ENCODE assay signal across 7 cellular contexts in genomic region chr5:159456722-159457462, GRCh38.
DNase-seq lines count a peak whose midpoint lies in the region; ATAC-seq, FAIRE-seq and TF ChIP-seq lines count a peak whose summit lies in the region.

No MANE protein-coding gene starts in this region.

- no peak overlapping the region for H3K4me3 Mint-ChIP-seq in activated CD4-positive, alpha-beta T cell treated with anti-CD3 and anti-CD28 coated beads, Interleukin-2, amount 10 ng/mL, durations not matched to agents 7 days and 5 days
- no peak overlapping the region for H3K4me3 Mint-ChIP-seq in naive B cell

- peaks cover 3% of the 10 kb centered on the region for H3K9me3 Mint-ChIP-seq in activated CD4-positive, alpha-beta T cell treated with anti-CD3 and anti-CD28 coated beads, Interleukin-2, amount 10 ng/mL, durations not matched to agents 7 days and 5 days
- peaks cover 0 to 3% (median 0%) of the 10 kb centered on the region in 7 donors for H3K9me3 Mint-ChIP-seq in naive B cell

- FAIRE-seq in GM19239 (lab: Jason Lieb, UNC): peak; percentile 99

- DNase-seq in GM19239 (ENCODE audit: insufficient read length, low spot score): peak; percentile 63
- DNase-seq in activated CD4-positive, alpha-beta T cell treated with anti-CD3 and anti-CD28 coated beads, Interleukin-2, amount 10 ng/mL, durations not matched to agents 7 days and 5 days: peak; percentile 26
- no peak for DNase-seq in naive B cell
- no peak for DNase-seq in effector memory CD4-positive, alpha-beta T cell
- no peak for DNase-seq in foreskin melanocyte

- H3K27me3 ChIP-seq in gastroesophageal sphincter: no peaks in the 10 kb centered on the region
- H3K27me3 ChIP-seq in effector memory CD4-positive, alpha-beta T cell (replicated peaks; ENCODE audit: control insufficient read depth, insufficient read depth, low read length, poor library complexity, severe bottlenecking): no peaks in the 10 kb centered on the region

- H3K4me3 ChIP-seq in gastroesophageal sphincter: no peak overlapping the region
- H3K4me3 ChIP-seq in effector memory CD4-positive, alpha-beta T cell (ENCODE audit: insufficient read depth, low read depth, low read length, poor library complexity, severe bottlenecking): no peak overlapping the region

- no peaks in the 10 kb centered on the region for H3K4me1 ChIP-seq in gastroesophageal sphincter
- no peaks in the 10 kb centered on the region for H3K4me1 ChIP-seq in effector memory CD4-positive, alpha-beta T cell (ENCODE audit: control insufficient read depth, insufficient read depth, low read length, poor library complexity, severe bottlenecking)

- CTCF ChIA-PET in activated CD4-positive, alpha-beta T cell treated with anti-CD3 and anti-CD28 coated beads, Interleukin-2, amount 10 ng/mL, durations not matched to agents 7 days and 5 days (lab: Charles Lee): interaction anchor here (0.7 kb wide), 2 partner anchors 27 to 135 kb away, joined by 3 read pairs; no protein-coding TSS in a partner anchor

- TF ChIP-seq EP300 in gastroesophageal sphincter (IDR thresholded peaks at IDR 0.05): no peak

- no peaks in the 10 kb centered on the region for H3K9me3 ChIP-seq in gastroesophageal sphincter
- H3K9me3 ChIP-seq in effector memory CD4-positive, alpha-beta T cell (ENCODE audit: control insufficient read depth, low read length): no peaks in the 10 kb centered on the region

- H3K27ac Mint-ChIP-seq in activated CD4-positive, alpha-beta T cell treated with anti-CD3 and anti-CD28 coated beads, Interleukin-2, amount 10 ng/mL, durations not matched to agents 7 days and 5 days: no peak overlapping the region
- peak overlapping the region in 1 of 6 donors; percentile 2 for H3K27ac Mint-ChIP-seq in naive B cell

- peaks cover 39% of the 10 kb centered on the region for H3K4me1 Mint-ChIP-seq in activated CD4-positive, alpha-beta T cell treated with anti-CD3 and anti-CD28 coated beads, Interleukin-2, amount 10 ng/mL, durations not matched to agents 7 days and 5 days
- peaks cover 10 to 35% (median 27%) of the 10 kb centered on the region in 3 donors for H3K4me1 Mint-ChIP-seq in naive B cell

- H3K36me3 Mint-ChIP-seq in activated CD4-positive, alpha-beta T cell treated with anti-CD3 and anti-CD28 coated beads, Interleukin-2, amount 10 ng/mL, durations not matched to agents 7 days and 5 days (ENCODE audit: low read depth): no peaks in the 10 kb centered on the region
- no peaks in the 10 kb centered on the region for H3K36me3 Mint-ChIP-seq in naive B cell

- peak; percentile 82 for ATAC-seq in HG03025 (IDR thresholded peaks at IDR 0.05; ENCODE audit: low FRiP score, unreplicated experiment)
- peak; percentile 21 to 36 for ATAC-seq in naive B cell (ENCODE audit: low read depth in 2 of 2)
- no peak for ATAC-seq in gastroesophageal sphincter

- H3K27ac ChIP-seq in gastroesophageal sphincter: no peak overlapping the region
- H3K27ac ChIP-seq in effector memory CD4-positive, alpha-beta T cell (ENCODE audit: insufficient read depth, low read length, poor library complexity, severe bottlenecking): no peak overlapping the region

- TF ChIP-seq CTCF in gastroesophageal sphincter (IDR thresholded peaks at IDR 0.05): no peak

- POLR2A ChIA-PET in activated CD4-positive, alpha-beta T cell treated with anti-CD3 and anti-CD28 coated beads, Interleukin-2, amount 10 ng/mL, durations not matched to agents 7 days and 5 days (lab: Charles Lee): interaction anchor here (0.5 kb wide), 1 partner anchor 44 kb away, joined by 3 read pairs; no protein-coding TSS in a partner anchor

- H3K27me3 Mint-ChIP-seq in activated CD4-positive, alpha-beta T cell treated with anti-CD3 and anti-CD28 coated beads, Interleukin-2, amount 10 ng/mL, durations not matched to agents 7 days and 5 days: peaks cover 71% of the 10 kb centered on the region
- H3K27me3 Mint-ChIP-seq in naive B cell: peaks cover 0 to 20% (median 4%) of the 10 kb centered on the region in 3 donors

- no peak for TF ChIP-seq POLR2A in gastroesophageal sphincter (IDR thresholded peaks at IDR 0.05)

- no peaks in the 10 kb centered on the region for H3K36me3 ChIP-seq in gastroesophageal sphincter
- H3K36me3 ChIP-seq in effector memory CD4-positive, alpha-beta T cell (ENCODE audit: control insufficient read depth, insufficient read depth, low read length): no peaks in the 10 kb centered on the region

Comparison
In these comparisons a context has a peak if more than half of its experiments do, and no peak if none do; other contexts are left out.
1. DNase-seq: peak in GM19239 (single experiment) and activated CD4-positive, alpha-beta T cell treated with anti-CD3 and anti-CD28 coated beads, Interleukin-2, amount 10 ng/mL, durations not matched to agents 7 days and 5 days (single experiment); none in naive B cell (single experiment), effector memory CD4-positive, alpha-beta T cell (0 of 3) and foreskin melanocyte (single experiment).